In genomic region chr6:53306819-53307347, GRCh38 we compare ENCODE assay signal across 1 cellular context.
TF ChIP-seq lines count a peak whose summit lies in the region.

No MANE protein-coding gene starts in this region.

TF ChIP-seq in HepG2, 621 proteins besides CTCF, POLR2A, EP300 and RAD21 (continued from another document and continues in another):
- TF ChIP-seq ZNF407 (CRISPR knock-in tag; IDR thresholded peaks at IDR 0.05; ENCODE audit: not compliant biosample characterization) (no peak), ZNF839 (CRISPR knock-in tag; IDR thresholded peaks at IDR 0.05; ENCODE audit: borderline replicate concordance) (no peak), ZNF18 (CRISPR knock-in tag; IDR thresholded peaks at IDR 0.05; ENCODE audit: insufficient replicate concordance) (no peak), PHF5A (CRISPR knock-in tag; IDR thresholded peaks at IDR 0.05; ENCODE audit: low read depth, unreplicated experiment) (no peak), ZBTB42 (CRISPR knock-in tag; IDR thresholded peaks at IDR 0.05) (no peak), MATR3 (CRISPR knock-in tag; IDR thresholded peaks at IDR 0.05) (no peak), TFAP4 (IDR thresholded peaks at IDR 0.05; ENCODE audit: borderline replicate concordance, low read depth) (0 out of 2 replicates have a peak, but pooled peaks have one; percentile 33), MAFF (IDR thresholded peaks at IDR 0.05; ENCODE audit: low read depth, low read length) (peak; percentile 92), NRL (CRISPR knock-in tag; IDR thresholded peaks at IDR 0.05; ENCODE audit: borderline replicate concordance) (no peak), ZNF564 (CRISPR knock-in tag; IDR thresholded peaks at IDR 0.05) (no peak), FOXO4 (CRISPR knock-in tag; conservative IDR thresholded peaks at IDR 0.05) (0 out of 2 replicates have a peak, but pooled peaks have one; percentile 12), MAF1 (CRISPR knock-in tag; IDR thresholded peaks at IDR 0.05; ENCODE audit: borderline replicate concordance) (no peak), ZBTB7B (CRISPR knock-in tag; IDR thresholded peaks at IDR 0.05) (0 out of 2 replicates have a peak, but pooled peaks have one; percentile 27), ZNF530 (CRISPR knock-in tag; IDR thresholded peaks at IDR 0.05; ENCODE audit: low read depth) (no peak), ARID2 (CRISPR knock-in tag; IDR thresholded peaks at IDR 0.05; ENCODE audit: borderline replicate concordance) (no peak), ZBTB21 (CRISPR knock-in tag; IDR thresholded peaks at IDR 0.05) (no peak), ZNF180 (CRISPR knock-in tag; IDR thresholded peaks at IDR 0.05; ENCODE audit: borderline replicate concordance, low read depth) (no peak), KLF15 (CRISPR knock-in tag; IDR thresholded peaks at IDR 0.05; ENCODE audit: borderline replicate concordance) (no peak), ZSCAN31 (CRISPR knock-in tag; IDR thresholded peaks at IDR 0.05; ENCODE audit: low read depth) (no peak), ETV5 (CRISPR knock-in tag; IDR thresholded peaks at IDR 0.05; ENCODE audit: borderline replicate concordance) (no peak), ZFP36L2 (CRISPR knock-in tag; IDR thresholded peaks at IDR 0.05) (no peak), ZNF850 (CRISPR knock-in tag; conservative IDR thresholded peaks at IDR 0.05) (no peak), ZFP37 (CRISPR knock-in tag; IDR thresholded peaks at IDR 0.05; ENCODE audit: borderline replicate concordance) (no peak), ZNF264 (CRISPR knock-in tag; IDR thresholded peaks at IDR 0.05) (no peak), HBP1 (CRISPR knock-in tag; IDR thresholded peaks at IDR 0.05; ENCODE audit: low read depth) (no peak), SRY (CRISPR knock-in tag; IDR thresholded peaks at IDR 0.05) (no peak), NFIC (IDR thresholded peaks at IDR 0.05; ENCODE audit: low read length) (no peak; the same call in 1 of the 2 replicates), RXRA (CRISPR knock-in tag; IDR thresholded peaks at IDR 0.05) (no peak; the same call in 1 of the 2 replicates), ZNF556 (CRISPR knock-in tag; IDR thresholded peaks at IDR 0.05; ENCODE audit: borderline replicate concordance) (no peak; the same call in 1 of the 2 replicates), BRF2 (CRISPR knock-in tag; IDR thresholded peaks at IDR 0.05) (no peak), ZC3H4 (CRISPR knock-in tag; IDR thresholded peaks at IDR 0.05; ENCODE audit: borderline replicate concordance) (no peak), ZNF33B (CRISPR knock-in tag; IDR thresholded peaks at IDR 0.05) (no peak), ZNF431 (CRISPR knock-in tag; IDR thresholded peaks at IDR 0.05; ENCODE audit: borderline replicate concordance, low read depth) (no peak), ERF (CRISPR knock-in tag; IDR thresholded peaks at IDR 0.05) (no peak), ZNF121 (CRISPR knock-in tag; IDR thresholded peaks at IDR 0.05) (no peak), HDAC2 (CRISPR knock-in tag; IDR thresholded peaks at IDR 0.05) (no peak), NFE2L1 (CRISPR knock-in tag; IDR thresholded peaks at IDR 0.05; ENCODE audit: borderline replicate concordance) (no peak), SSRP1 (CRISPR knock-in tag; IDR thresholded peaks at IDR 0.05) (no peak), MIXL1 (CRISPR knock-in tag; IDR thresholded peaks at IDR 0.05) (peak; percentile 100), KAT7 (CRISPR knock-in tag; IDR thresholded peaks at IDR 0.05; ENCODE audit: borderline replicate concordance) (no peak), ZNF549 (CRISPR knock-in tag; IDR thresholded peaks at IDR 0.05) (no peak), ZNF781 (CRISPR knock-in tag; IDR thresholded peaks at IDR 0.05; ENCODE audit: borderline replicate concordance, not compliant biosample characterization) (no peak), ZKSCAN8 (CRISPR knock-in tag; IDR thresholded peaks at IDR 0.05; ENCODE audit: borderline replicate concordance) (no peak), MLLT10 (CRISPR knock-in tag; IDR thresholded peaks at IDR 0.05) (no peak), ZHX2 (IDR thresholded peaks at IDR 0.05; ENCODE audit: low read depth) (no peak), ZHX2 (CRISPR knock-in tag; IDR thresholded peaks at IDR 0.05; ENCODE audit: borderline replicate concordance) (no peak), ZNF234 (CRISPR knock-in tag; conservative IDR thresholded peaks at IDR 0.05) (no peak), ZNF337 (CRISPR knock-in tag; IDR thresholded peaks at IDR 0.05; ENCODE audit: borderline replicate concordance, low read depth) (no peak)
